In the genomic region with DNA sequence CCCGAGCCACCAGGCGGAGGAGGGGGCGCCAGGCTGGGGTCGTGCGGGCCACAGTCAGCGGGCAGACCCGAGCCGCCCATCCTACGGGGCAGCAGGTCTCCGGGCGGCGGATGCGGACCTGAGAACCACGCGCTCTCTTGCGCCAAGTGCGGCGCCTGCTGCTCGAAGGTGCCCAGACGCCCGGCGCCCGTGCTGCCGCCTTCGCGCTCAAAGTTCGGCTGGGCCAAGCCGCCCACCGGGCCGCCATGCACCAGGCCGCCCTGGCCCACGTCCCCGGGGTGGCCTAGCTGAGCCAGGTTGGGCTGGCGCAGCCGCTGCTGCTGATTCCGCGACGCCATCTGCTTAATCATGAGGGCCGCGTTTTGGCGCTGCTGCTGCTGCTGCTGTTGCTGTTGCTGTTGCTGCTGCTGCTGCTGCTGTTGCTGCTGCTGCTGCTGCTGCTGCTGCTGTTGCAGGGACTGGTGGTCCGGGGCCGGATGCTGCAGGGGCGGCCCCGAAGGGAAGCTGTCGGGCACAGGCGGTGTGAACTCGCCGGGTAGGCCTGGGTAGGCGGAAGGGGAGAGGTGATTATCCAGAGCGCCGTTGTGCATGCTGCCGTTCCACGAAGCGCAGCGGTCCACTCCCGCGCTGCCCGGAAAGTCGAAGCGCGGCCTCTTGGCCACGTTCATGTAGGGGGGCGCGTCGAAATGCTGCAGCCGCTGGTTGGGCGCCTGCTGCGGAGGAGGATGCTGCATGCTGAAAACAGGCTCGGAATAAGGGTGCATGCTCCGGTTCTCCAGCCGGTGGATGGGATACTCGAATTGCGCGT, we compare ENCODE assay signal across 12 cellular contexts. TPM values are rescaled to one million over a fixed set of nuclear protein-coding genes. Genes with fewer than 3 reads are reported as not detected.
DNase-seq lines count a peak whose midpoint lies in the region; ATAC-seq and TF ChIP-seq lines count a peak whose summit lies in the region.
"Had no signal": no experiment of that assay in that cellular context is flagged by ENCODE, and none has a peak within 500 bp of the region (broad histone marks: within the 10 kb centered on the region; RNA-seq: fewer than 3 reads in every experiment).

No MANE protein-coding gene starts in this region.

- WGBS in ectodermal cell, 2 experiments, result 44 to 46% methylated on average over 75 of the region's 75 CpGs
- WGBS in aorta, 2 donors, result 15 to 24% methylated on average over 57 to 75 of the region's 75 CpGs

- POLR2A ChIA-PET in MCF 10A (lab: Yijun Ruan, JAX), result no interaction called here

- DNase-seq in breast epithelium (ENCODE audit: low spot score in 2 of 2), result no peak
- no peak for DNase-seq in MCF 10A (ENCODE audit: unreplicated experiment)
- no peak for DNase-seq in naive B cell
- peak; percentile 59 to 80 for DNase-seq in aorta
- DNase-seq in GM20000 (ENCODE audit: low spot score), result no peak
- DNase-seq in NCI-H2227 (lab: John Stamatoyannopoulos, UW; ENCODE audit: unreplicated experiment), result no peak
- DNase-seq in anterior cingulate cortex (lab: John Stamatoyannopoulos, UW), result no peak
- DNase-seq: body of pancreas, HFFc6, NCI-H1048, NCI-H774 had no signal

- peaks cover 0 to 22% of the 10 kb centered on the region in 2 donors for H3K27me3 ChIP-seq in breast epithelium
- peaks cover 28% of the 10 kb centered on the region for H3K27me3 ChIP-seq in ectodermal cell (ENCODE audit: control insufficient read depth, insufficient read depth, low read length, poor library complexity, severe bottlenecking)
- H3K27me3 ChIP-seq in aorta (ENCODE audit: control insufficient read depth in 1 of 2, insufficient read depth in 2 of 2, low read length in 1 of 2), result no peaks in the 10 kb centered on the region

- TF ChIP-seq CTCF in breast epithelium (IDR thresholded peaks at IDR 0.05) (no peak), MCF 10A (IDR thresholded peaks at IDR 0.05; ENCODE audit: unreplicated experiment) (no peak), GM20000 (IDR thresholded peaks at IDR 0.05; ENCODE audit: extremely low read depth, missing control alignments) (no peak)

- H3K9me3 ChIP-seq in breast epithelium (no peaks in the 10 kb centered on the region), ectodermal cell (ENCODE audit: control insufficient read depth, low read length) (no peaks in the 10 kb centered on the region), aorta (ENCODE audit: control insufficient read depth, low read length) (no peaks in the 10 kb centered on the region)
- H3K9me3 ChIP-seq: body of pancreas had no signal

- BruUV-seq in MCF 10A (replicated peaks; lab: Mats Ljungman, UMichigan), result no TSS peak

- H3K4me3 ChIP-seq in breast epithelium (peak overlapping the region; percentile 78 to 84 (median 82)), ectodermal cell (ENCODE audit: insufficient read depth, low read depth, low read length) (peak overlapping the region; percentile 59), aorta (ENCODE audit: low read length in 2 of 2) (peak overlapping the region; percentile 46 to 90)
- H3K4me3 ChIP-seq: body of pancreas had no signal

- H3K27ac Mint-ChIP-seq in MCF 10A (ENCODE audit: low read depth, unreplicated experiment) (no peak overlapping the region), naive B cell (no peak overlapping the region)
- H3K27ac Mint-ChIP-seq: HFFc6 had no signal

- H3K4me1 ChIP-seq in breast epithelium (peaks cover 0 to 5% of the 10 kb centered on the region in 2 donors), ectodermal cell (ENCODE audit: control insufficient read depth, insufficient read depth, low read length) (peaks cover 57% of the 10 kb centered on the region), aorta (ENCODE audit: control insufficient read depth in 1 of 2, insufficient read depth in 2 of 2, low read length in 2 of 2) (no peaks in the 10 kb centered on the region)

- H3K36me3 ChIP-seq in breast epithelium, result no peaks in the 10 kb centered on the region
- no peaks in the 10 kb centered on the region for H3K36me3 ChIP-seq in ectodermal cell (ENCODE audit: control insufficient read depth, insufficient read depth, low read length)
- H3K36me3 ChIP-seq in aorta (ENCODE audit: control insufficient read depth in 1 of 2, insufficient read depth in 2 of 2, low read length in 1 of 2), result no peaks in the 10 kb centered on the region

- TF ChIP-seq POLR2A in breast epithelium (IDR thresholded peaks at IDR 0.05), result no peak

- H3K9me3 Mint-ChIP-seq in MCF 10A (ENCODE audit: unreplicated experiment) (no peaks in the 10 kb centered on the region), naive B cell (no peaks in the 10 kb centered on the region)
- H3K9me3 Mint-ChIP-seq: HFFc6 had no signal

- CTCF ChIA-PET in MCF 10A (lab: Yijun Ruan, JAX), result interaction anchor here (0.7 kb wide), 1 partner anchor 891 kb away, joined by 3 read pairs; no protein-coding TSS in a partner anchor

- H3K4me3 Mint-ChIP-seq in MCF 10A (ENCODE audit: unreplicated experiment) (no peak overlapping the region), naive B cell (peak overlapping the region; percentile 29 to 74 (median 48))
- H3K4me3 Mint-ChIP-seq: HFFc6 had no signal

- H3K36me3 Mint-ChIP-seq in MCF 10A (ENCODE audit: insufficient read depth, unreplicated experiment) (peaks cover 1% of the 10 kb centered on the region), naive B cell (no peaks in the 10 kb centered on the region)

- peaks cover 18% of the 10 kb centered on the region for H3K4me1 Mint-ChIP-seq in MCF 10A (ENCODE audit: insufficient read depth, unreplicated experiment)
- H3K4me1 Mint-ChIP-seq in naive B cell, result peaks cover 8 to 10% (median 9%) of the 10 kb centered on the region in 3 donors

- intact Hi-C loops in breast epithelium (cut with DNase I; ENCODE audit: low total_unique reads), result no loop called here
- intact Hi-C loops in MCF 10A (cut with micrococcal nuclease), result no loop called here
- intact Hi-C loops in aorta (cut with DNase I), result loop anchor here (5.0 kb wide), 2 partner anchors 46 to 391 kb away; no protein-coding TSS in a partner anchor

- no peaks in the 10 kb centered on the region for H3K27me3 Mint-ChIP-seq in MCF 10A (ENCODE audit: insufficient read depth, unreplicated experiment)
- H3K27me3 Mint-ChIP-seq in naive B cell, result peaks cover 7 to 33% (median 15%) of the 10 kb centered on the region in 3 donors

- ATAC-seq in naive B cell (ENCODE audit: low read depth in 2 of 2), result no peak
- ATAC-seq in aorta (ENCODE audit: low FRiP score), result no peak
- ATAC-seq: body of pancreas had no signal

- H3K27ac ChIP-seq in breast epithelium (no peak overlapping the region), ectodermal cell (ENCODE audit: insufficient read depth, low read depth, low read length, poor library complexity, severe bottlenecking) (no peak overlapping the region), aorta (ENCODE audit: low read depth in 1 of 2, low read length in 2 of 2) (peak overlapping the region; percentile 54 to 56)
- H3K27ac ChIP-seq: body of pancreas had no signal

RNA-seq across cellular contexts. Expression of gene MN1, which starts 2.8 kb away (rescaled TPM):
- total RNA-seq in breast epithelium (1 to 10 TPM; 2.0 to 4.7 (median 3.2) TPM), MCF 10A (2022) (3.9 and 5.7 TPM in 2 replicates), aorta (10 to 100 TPM; 22.5 to 37.7 TPM)
- polyA plus RNA-seq in ectodermal cell (2013, experiment 1 of 4), result 41.5 TPM
- polyA plus RNA-seq in ectodermal cell (2013, experiment 2 of 4), result 40.8 TPM
- 31.0 TPM for polyA plus RNA-seq in ectodermal cell (2013, experiment 3 of 4)
- 31.6 TPM for polyA plus RNA-seq in ectodermal cell (2013, experiment 4 of 4)
- polyA plus RNA-seq in naive B cell (ENCODE audit: low read depth in 6 of 6) (not detected), aorta (1 to 10 TPM; 2.1 to 4.2 TPM)

Comparison
In these comparisons a context has a peak if more than half of its experiments do, and no peak if none do; other contexts are left out.
1. DNase-seq: peak in aorta (2 of 2); none in breast epithelium (0 of 2), MCF 10A (single experiment), naive B cell (single experiment), GM20000 (single experiment), NCI-H2227 (single experiment) and anterior cingulate cortex (0 of 58).
2. H3K27ac ChIP-seq: peak in aorta (2 of 2); none in breast epithelium (0 of 2) and ectodermal cell (single experiment).
3. intact Hi-C loops: an anchor here in aorta (5.0 kb wide); none called in breast epithelium and MCF 10A.
4. Peak in every context shown above with its lines, with median percentiles within 50 percentile points of each other: H3K4me3 ChIP-seq.